Comparison of ENCODE assay signal across 22 cellular contexts in genomic region chr11:130399196-130399595, GRCh38. TPM values are rescaled to one million over a fixed set of nuclear protein-coding genes. Genes with fewer than 3 reads are reported as not detected.
DNase-seq lines count a peak whose midpoint lies in the region; ATAC-seq, FAIRE-seq and TF ChIP-seq lines count a peak whose summit lies in the region.
"Had no signal": no experiment of that assay in that cellular context is flagged by ENCODE, and none has a peak within 500 bp of the region (broad histone marks: within the 10 kb centered on the region; RNA-seq: fewer than 3 reads in every experiment).

No MANE protein-coding gene starts in this region.

- POLR2A ChIA-PET in A549 (lab: Yijun Ruan, JAX): no interaction called here
- POLR2A ChIA-PET in HEK293 (lab: Yijun Ruan, JAX): no interaction called here
- POLR2A ChIA-PET in WTC11 (lab: Charles Lee): no interaction called here

- H3K4me1 Mint-ChIP-seq in WTC11 (peaks cover 59% of the 10 kb centered on the region), neural progenitor cell (peaks cover 34% of the 10 kb centered on the region)

- FAIRE-seq in A549 (lab: Jason Lieb, UNC): no peak
- FAIRE-seq: GM12891, GM18507, H54 had no signal

- H3K9me3 Mint-ChIP-seq in WTC11: no peaks in the 10 kb centered on the region
- peaks cover 6% of the 10 kb centered on the region for H3K9me3 Mint-ChIP-seq in neural progenitor cell
- H3K9me3 Mint-ChIP-seq: CD4-positive, alpha-beta memory T cell had no signal

- no peak overlapping the region for H3K4me2 ChIP-seq in A549
- H3K4me2 ChIP-seq in neural progenitor cell: no peak overlapping the region

- no peaks in the 10 kb centered on the region for H3K79me2 ChIP-seq in neural progenitor cell (ENCODE audit: low read depth)

- H3K27ac ChIP-seq in A549 (no peak overlapping the region), HEK293 (ENCODE audit: extremely low read depth, low read depth, low read length) (no peak overlapping the region), neural progenitor cell (no peak overlapping the region)

- H3K27me3 ChIP-seq in neural progenitor cell: no peaks in the 10 kb centered on the region

- no peak for TF ChIP-seq EP300 in A549 (IDR thresholded peaks at IDR 0.05)

- no peak overlapping the region for H2AFZ ChIP-seq in neural progenitor cell (replicated peaks)

- H3K4me1 ChIP-seq in A549: no peaks in the 10 kb centered on the region
- no peaks in the 10 kb centered on the region for H3K4me1 ChIP-seq in HEK293 (ENCODE audit: control insufficient read depth, insufficient read depth, low read length)
- H3K4me1 ChIP-seq in neural progenitor cell: peaks cover 6% of the 10 kb centered on the region
- H3K4me1 ChIP-seq: HAP-1 had no signal

- H3K36me3 ChIP-seq in HEK293 (ENCODE audit: control insufficient read depth in 2 of 2, insufficient read depth in 1 of 2, low read length in 2 of 2) (no peaks in the 10 kb centered on the region), neural progenitor cell (no peaks in the 10 kb centered on the region)
- H3K36me3 ChIP-seq: HAP-1 had no signal

- no peak overlapping the region for H3K27ac Mint-ChIP-seq in WTC11
- H3K27ac Mint-ChIP-seq in neural progenitor cell: peak overlapping the region; percentile 25
- H3K27ac Mint-ChIP-seq: CD4-positive, alpha-beta memory T cell had no signal

- H3K27me3 Mint-ChIP-seq in WTC11 (ENCODE audit: low read depth): peaks cover 8% of the 10 kb centered on the region
- peaks cover 3% of the 10 kb centered on the region for H3K27me3 Mint-ChIP-seq in neural progenitor cell (ENCODE audit: insufficient read depth, low read depth)

- H3K4me3 ChIP-seq in A549: no peak overlapping the region
- no peak overlapping the region for H3K4me3 ChIP-seq in HEK293 (ENCODE audit: low read depth, low read length)
- H3K4me3 ChIP-seq in neural progenitor cell: no peak overlapping the region
- H3K4me3 ChIP-seq: HAP-1 had no signal

- H3K36me3 Mint-ChIP-seq in WTC11 (no peaks in the 10 kb centered on the region), neural progenitor cell (peaks cover 2% of the 10 kb centered on the region)
- H3K36me3 Mint-ChIP-seq: CD4-positive, alpha-beta memory T cell had no signal

- TF ChIP-seq RAD21 in A549 (conservative IDR thresholded peaks at IDR 0.05 in 1 of 2, IDR thresholded peaks at IDR 0.05 in 1 of 2): no peak

- intact Hi-C loops in posterior vena cava (cut with DNase I): no loop called here

- H4K20me1 ChIP-seq in neural progenitor cell (ENCODE audit: low read depth): no peaks in the 10 kb centered on the region

- TF ChIP-seq CTCF in A549 (IDR thresholded peaks at IDR 0.05) (no peak), HEK293 (tag by site-specific recombination; IDR thresholded peaks at IDR 0.05) (no peak), WTC11 (IDR thresholded peaks at IDR 0.05) (no peak), neural progenitor cell (IDR thresholded peaks at IDR 0.05) (no peak)

- no peak overlapping the region for H3K4me3 Mint-ChIP-seq in WTC11
- no peak overlapping the region for H3K4me3 Mint-ChIP-seq in neural progenitor cell

- WGBS in A549 (ENCODE audit: missing lambda C conversion rate): 36% methylated on average over 2 of the region's 2 CpGs

- ATAC-seq in A549 (no peak), WTC11 (peak; percentile 9; the same call in 1 of the 2 replicates)

- H3K9me3 ChIP-seq in A549 (no peaks in the 10 kb centered on the region), HEK293 (ENCODE audit: control insufficient read depth, insufficient read depth, low read depth, low read length) (no peaks in the 10 kb centered on the region), neural progenitor cell (ENCODE audit: low read depth) (no peaks in the 10 kb centered on the region)
- H3K9me3 ChIP-seq: HAP-1 had no signal

- TF ChIP-seq POLR2A in A549 (IDR thresholded peaks at IDR 0.05; ENCODE audit: low read length): no peak

- CTCF ChIA-PET in A549 (lab: Yijun Ruan, JAX): interaction anchor here (1.2 to 2.9 kb wide), 5 partner anchors 9 to 1275 kb away, joined by 3 to 10 read pairs (median 7); no protein-coding TSS in a partner anchor
- CTCF ChIA-PET in HEK293 (lab: Yijun Ruan, JAX): interaction anchor here (1.0 kb wide), 1 partner anchor 9 kb away, joined by 3 read pairs; no protein-coding TSS in a partner anchor
- CTCF ChIA-PET in WTC11 (lab: Charles Lee): interaction anchor here (0.6 to 2.3 kb wide), 3 partner anchors 9 to 84 kb away, joined by 3 to 7 read pairs (median 5); partner anchors contain the start of gene ZBTB44

- H3K9ac ChIP-seq in neural progenitor cell: no peak overlapping the region

- no peaks in the 10 kb centered on the region for H3F3A ChIP-seq in neural progenitor cell (ENCODE audit: low read depth)

- no peak for DNase-seq in A549 (ENCODE audit: low read depth in 1 of 2, low spot score in 1 of 2)
- DNase-seq in WTC11 (ENCODE audit: low spot score): no peak
- DNase-seq in neural progenitor cell (ENCODE audit: low spot score): no peak
- DNase-seq in posterior vena cava (ENCODE audit: low spot score): no peak
- no peak for DNase-seq in H4 (ENCODE audit: low spot score)
- DNase-seq in T1000 (lab: John Stamatoyannopoulos, UW): no peak
- DNase-seq: 8988T; C1 segment of cervical spinal cord; Calu3; CD4-positive, alpha-beta memory T cell; COR-L47; DMS53; DMS79 treated with DMSO at 0.1 percent for 48 hours; GF-D8 had no signal

TF ChIP-seq in A549, 52 proteins besides CTCF, POLR2A, EP300 and RAD21 (continues in another document):
- no peak for TF ChIP-seq EHF (CRISPR knock-in tag; IDR thresholded peaks at IDR 0.05)
- TF ChIP-seq TFCP2L1 (CRISPR knock-in tag; IDR thresholded peaks at IDR 0.05): no peak

TF ChIP-seq in WTC11, 78 proteins besides CTCF, POLR2A, EP300 and RAD21 (continues in another document):
- TF ChIP-seq NR1H2 (CRISPR knock-in tag; IDR thresholded peaks at IDR 0.05): no peak
- TF ChIP-seq SOX15 (CRISPR knock-in tag; IDR thresholded peaks at IDR 0.05): no peak
- no peak for TF ChIP-seq ZNF512 (CRISPR knock-in tag; IDR thresholded peaks at IDR 0.05; ENCODE audit: borderline replicate concordance)
- no peak for TF ChIP-seq NFE2L1 (CRISPR knock-in tag; IDR thresholded peaks at IDR 0.05)
- TF ChIP-seq ESRRA (CRISPR knock-in tag; IDR thresholded peaks at IDR 0.05; ENCODE audit: borderline replicate concordance): no peak
- TF ChIP-seq ZNF281 (CRISPR knock-in tag; IDR thresholded peaks at IDR 0.05): no peak

RNA-seq across cellular contexts. Expression of gene ADAMTS8, which starts 29.2 kb away (rescaled TPM):
- polyA plus RNA-seq in A549 (2011; rRNA removed) (0.15 and 0.17 TPM in 2 replicates), A549 (2017; fragmentation: RNase III; extraction: RNeasy Plus Mini Kit Qiagen cat#74134 plus additional on column Dnase treatment) (0.26 to 0.34 TPM (median 0.33 TPM) in 3 replicates)
- 0.33 and 0.49 TPM in 2 replicates for polyA plus RNA-seq in A549 (2012; cell fraction: cytosol; rRNA removed)
- 0.76 and 0.84 TPM in 2 replicates for polyA plus RNA-seq in A549 (2012; cell fraction: nucleus; rRNA removed)
- 0.34 and 0.41 TPM in 2 replicates for polyA minus RNA-seq in A549 (2011; rRNA and poly(A)+ RNA removed)
- total RNA-seq in WTC11 (2021) (9.9 to 10.4 TPM (median 10.2 TPM) in 3 replicates), neural progenitor cell (ENCODE audit: low replicate concordance) (not detected in 2 replicates), posterior vena cava (1 to 10 TPM in 1 of 2 donors, under 1 TPM in 1; 0.86 to 3.4 TPM)
- total RNA-seq in H4 (2014; rRNA removed; shearing (Covaris generic)): 0.04 TPM in 1 of 2 replicates, not detected in the other
- total RNA-seq: A673; Calu3; CD4-positive, alpha-beta memory T cell; Daoy; G401 had no signal
- polyA plus RNA-seq: CD4-positive, alpha-beta memory T cell had no signal

RNA-seq across cellular contexts. Expression of gene ADAMTS15, which starts 49.2 kb away (rescaled TPM):
- polyA plus RNA-seq in A549 (2011; rRNA removed) (2.2 and 2.7 TPM in 2 replicates), A549 (2017; fragmentation: RNase III; extraction: RNeasy Plus Mini Kit Qiagen cat#74134 plus additional on column Dnase treatment) (3.4 to 4.3 TPM (median 4.0 TPM) in 3 replicates)
- polyA plus RNA-seq in A549 (2012; cell fraction: cytosol; rRNA removed): 2.1 and 3.0 TPM in 2 replicates
- 12.4 and 13.7 TPM in 2 replicates for polyA plus RNA-seq in A549 (2012; cell fraction: nucleus; rRNA removed)
- 4.7 and 6.2 TPM in 2 replicates for polyA minus RNA-seq in A549 (2011; rRNA and poly(A)+ RNA removed)
- total RNA-seq in WTC11 (2021) (3.1 to 3.7 TPM (median 3.2 TPM) in 3 replicates), neural progenitor cell (ENCODE audit: low replicate concordance) (0.09 and 0.25 TPM in 2 replicates), posterior vena cava (10 to 100 TPM in 1 of 2 donors, 1 to 10 TPM in 1; 6.3 to 20.7 TPM)
- 0.62 and 0.82 TPM in 2 replicates for total RNA-seq in H4 (2014; rRNA removed; shearing (Covaris generic))
- total RNA-seq: CD4-positive, alpha-beta memory T cell; G401 had no signal
- polyA plus RNA-seq: CD4-positive, alpha-beta memory T cell had no signal
